13 cellular contexts compared by ENCODE assay signal in genomic region chr10:124689911-124690498, GRCh38. TPM values are rescaled to one million over a fixed set of nuclear protein-coding genes. Genes with fewer than 3 reads are reported as not detected.
DNase-seq lines count a peak whose midpoint lies in the region; ATAC-seq and TF ChIP-seq lines count a peak whose summit lies in the region.
"Had no signal": no experiment of that assay in that cellular context is flagged by ENCODE, and none has a peak within 500 bp of the region (broad histone marks: within the 10 kb centered on the region; RNA-seq: fewer than 3 reads in every experiment).

No MANE protein-coding gene starts in this region.

- no peak for TF ChIP-seq EP300 in SK-N-SH (IDR thresholded peaks at IDR 0.05; ENCODE audit: borderline replicate concordance in 1 of 2, low read depth in 1 of 2, low read length in 1 of 2)

- no peak overlapping the region for H3K9ac ChIP-seq in SK-N-SH

- no peak for TF ChIP-seq POLR2A in erythroblast (IDR thresholded peaks at IDR 0.05; ENCODE audit: low read length)
- no peak for TF ChIP-seq POLR2A in body of pancreas (IDR thresholded peaks at IDR 0.05)

- H3K36me3 Mint-ChIP-seq in activated CD8-positive, alpha-beta memory T cell treated with anti-CD3 and anti-CD28 coated beads, Interleukin-2, amount 10 ng/mL, durations not matched to agents 7 days and 5 days: peaks cover 51% of the 10 kb centered on the region
- H3K36me3 Mint-ChIP-seq in T-helper 2 cell treated with Interferon-gamma antibody and Interleukin-4, amounts not matched to agents 5 μg/mL and 100 μg/mL, for 36 hours (ENCODE audit: low read depth): peaks cover 57% of the 10 kb centered on the region
- H3K36me3 Mint-ChIP-seq in stimulated activated naive B cell treated with anti-CD40 and anti-IgM and Interleukin-4, amounts not matched to agents 10 μg/mL and 1 μg/mL and 100 μg/mL, for 72 hours: peaks cover 22 to 30% of the 10 kb centered on the region in 2 donors

- H3K4me3 ChIP-seq in SK-N-SH (ENCODE audit: low read depth in 2 of 2, low read length in 1 of 2) (no peak overlapping the region), body of pancreas (no peak overlapping the region)

- no peaks in the 10 kb centered on the region for H4K20me1 ChIP-seq in SK-N-SH (ENCODE audit: insufficient read depth)

- no peak overlapping the region; a peak in 1 of 4 replicates for H3K27ac ChIP-seq in SK-N-SH (ENCODE audit: low read depth in 2 of 2, low read length in 1 of 2)
- no peak overlapping the region for H3K27ac ChIP-seq in body of pancreas

- no peak overlapping the region for H3K4me3 Mint-ChIP-seq in activated CD8-positive, alpha-beta memory T cell treated with anti-CD3 and anti-CD28 coated beads, Interleukin-2, amount 10 ng/mL, durations not matched to agents 7 days and 5 days
- no peak overlapping the region for H3K4me3 Mint-ChIP-seq in T-helper 2 cell treated with Interferon-gamma antibody and Interleukin-4, amounts not matched to agents 5 μg/mL and 100 μg/mL, for 36 hours
- no peak overlapping the region for H3K4me3 Mint-ChIP-seq in stimulated activated naive B cell treated with anti-CD40 and anti-IgM and Interleukin-4, amounts not matched to agents 10 μg/mL and 1 μg/mL and 100 μg/mL, for 72 hours
- H3K4me3 Mint-ChIP-seq: activated naive CD8-positive, alpha-beta T cell treated with anti-CD3 and anti-CD28 coated beads, Interleukin-2, amount 10 ng/mL, durations not matched to agents 7 days and 5 days; HFFc6 had no signal

- H3K36me3 ChIP-seq in SK-N-SH (replicated peaks in 1 of 2; ENCODE audit: control insufficient read depth in 1 of 2, insufficient read depth in 2 of 2, low read length in 1 of 2) (peaks cover 0 to 40% of the 10 kb centered on the region in 2 experiments), body of pancreas (replicated peaks in 1 of 2; ENCODE audit: insufficient read depth in 1 of 2, low read depth in 2 of 2) (no peaks in the 10 kb centered on the region)

- H3K27me3 Mint-ChIP-seq in activated CD8-positive, alpha-beta memory T cell treated with anti-CD3 and anti-CD28 coated beads, Interleukin-2, amount 10 ng/mL, durations not matched to agents 7 days and 5 days: no peaks in the 10 kb centered on the region
- H3K27me3 Mint-ChIP-seq in T-helper 2 cell treated with Interferon-gamma antibody and Interleukin-4, amounts not matched to agents 5 μg/mL and 100 μg/mL, for 36 hours (ENCODE audit: low read depth): no peaks in the 10 kb centered on the region
- H3K27me3 Mint-ChIP-seq in stimulated activated naive B cell treated with anti-CD40 and anti-IgM and Interleukin-4, amounts not matched to agents 10 μg/mL and 1 μg/mL and 100 μg/mL, for 72 hours: no peaks in the 10 kb centered on the region
- H3K27me3 Mint-ChIP-seq: activated naive CD8-positive, alpha-beta T cell treated with anti-CD3 and anti-CD28 coated beads, Interleukin-2, amount 10 ng/mL, durations not matched to agents 7 days and 5 days had no signal

- CTCF ChIA-PET in activated CD8-positive, alpha-beta memory T cell treated with anti-CD3 and anti-CD28 coated beads, Interleukin-2, amount 10 ng/mL, durations not matched to agents 7 days and 5 days (lab: Charles Lee): interaction anchor here (0.9 to 8.0 kb wide), 12 partner anchors 11 to 160 kb away, joined by 3 to 106 read pairs (median 8); no protein-coding TSS in a partner anchor
- CTCF ChIA-PET in SK-N-SH (lab: Yijun Ruan, JAX): interaction anchor here (0.7 to 2.5 kb wide), 4 partner anchors 11 to 72 kb away, joined by 3 to 8 read pairs (median 6); no protein-coding TSS in a partner anchor

- peaks cover 0 to 4% of the 10 kb centered on the region in 2 experiments; a peak in 1 of 4 replicates for H3K4me1 ChIP-seq in SK-N-SH (ENCODE audit: control insufficient read depth in 1 of 2, insufficient read depth in 2 of 2, low read depth in 1 of 2, low read length in 1 of 2)
- peaks cover 13% of the 10 kb centered on the region for H3K4me1 ChIP-seq in body of pancreas

- H3K27me3 ChIP-seq in SK-N-SH (ENCODE audit: insufficient read depth) (no peaks in the 10 kb centered on the region), body of pancreas (no peaks in the 10 kb centered on the region)

- H3F3A ChIP-seq in SK-N-SH (replicated peaks; ENCODE audit: insufficient read depth): no peaks in the 10 kb centered on the region

- no peak overlapping the region for H2AFZ ChIP-seq in SK-N-SH (ENCODE audit: low read depth)

- ATAC-seq in activated CD8-positive, alpha-beta memory T cell treated with anti-CD3 and anti-CD28 coated beads, Interleukin-2, amount 10 ng/mL, durations not matched to agents 7 days and 5 days: no peak
- ATAC-seq in stimulated activated naive B cell treated with anti-CD40 and anti-IgM and Interleukin-4, amounts not matched to agents 10 μg/mL and 1 μg/mL and 100 μg/mL, for 72 hours (replicated peaks): no peak
- ATAC-seq in body of pancreas: no peak
- ATAC-seq: Right ventricle myocardium inferior had no signal

- 90% methylated on average over 11 of the region's 11 CpGs for WGBS in SK-N-SH (ENCODE audit: low lambda C conversion rate)
- WGBS in body of pancreas, 2 donors: 88 to 92% methylated on average over 10 to 11 of the region's 11 CpGs

- POLR2A ChIA-PET in SK-N-SH (lab: Yijun Ruan, JAX): interaction anchor here (0.6 kb wide), 1 partner anchor 38 kb away, joined by 3 read pairs; no protein-coding TSS in a partner anchor

- H3K9me2 ChIP-seq in SK-N-SH: no peaks in the 10 kb centered on the region

- no peak for TF ChIP-seq CTCF in SK-N-SH (IDR thresholded peaks at IDR 0.05)
- no peak for TF ChIP-seq CTCF in body of pancreas (IDR thresholded peaks at IDR 0.05)

- no peak overlapping the region for H3K4me2 ChIP-seq in SK-N-SH

- H3K9me3 ChIP-seq in SK-N-SH (no peaks in the 10 kb centered on the region), body of pancreas (no peaks in the 10 kb centered on the region)

- intact Hi-C loops in body of pancreas (cut with DNase I): no loop called here

- H3K27ac Mint-ChIP-seq in activated CD8-positive, alpha-beta memory T cell treated with anti-CD3 and anti-CD28 coated beads, Interleukin-2, amount 10 ng/mL, durations not matched to agents 7 days and 5 days: peak overlapping the region; percentile 94
- peak overlapping the region; percentile 7 for H3K27ac Mint-ChIP-seq in T-helper 2 cell treated with Interferon-gamma antibody and Interleukin-4, amounts not matched to agents 5 μg/mL and 100 μg/mL, for 36 hours
- H3K27ac Mint-ChIP-seq in stimulated activated naive B cell treated with anti-CD40 and anti-IgM and Interleukin-4, amounts not matched to agents 10 μg/mL and 1 μg/mL and 100 μg/mL, for 72 hours: peak overlapping the region; percentile 56
- H3K27ac Mint-ChIP-seq: activated naive CD8-positive, alpha-beta T cell treated with anti-CD3 and anti-CD28 coated beads, Interleukin-2, amount 10 ng/mL, durations not matched to agents 7 days and 5 days; HFFc6 had no signal

- TF ChIP-seq RAD21 in SK-N-SH (IDR thresholded peaks at IDR 0.05; ENCODE audit: low read length): no peak

- H3K9me3 Mint-ChIP-seq in activated CD8-positive, alpha-beta memory T cell treated with anti-CD3 and anti-CD28 coated beads, Interleukin-2, amount 10 ng/mL, durations not matched to agents 7 days and 5 days (ENCODE audit: low read depth): no peaks in the 10 kb centered on the region
- H3K9me3 Mint-ChIP-seq in T-helper 2 cell treated with Interferon-gamma antibody and Interleukin-4, amounts not matched to agents 5 μg/mL and 100 μg/mL, for 36 hours: no peaks in the 10 kb centered on the region
- no peaks in the 10 kb centered on the region for H3K9me3 Mint-ChIP-seq in stimulated activated naive B cell treated with anti-CD40 and anti-IgM and Interleukin-4, amounts not matched to agents 10 μg/mL and 1 μg/mL and 100 μg/mL, for 72 hours
- H3K9me3 Mint-ChIP-seq: activated naive CD8-positive, alpha-beta T cell treated with anti-CD3 and anti-CD28 coated beads, Interleukin-2, amount 10 ng/mL, durations not matched to agents 7 days and 5 days; HFFc6 had no signal

- H3K79me2 ChIP-seq in SK-N-SH (ENCODE audit: insufficient read depth): no peaks in the 10 kb centered on the region

- no peak for DNase-seq in activated CD8-positive, alpha-beta memory T cell treated with anti-CD3 and anti-CD28 coated beads, Interleukin-2, amount 10 ng/mL, durations not matched to agents 7 days and 5 days
- DNase-seq in activated CD8-positive, alpha-beta memory T cell treated with anti-CD3 and anti-CD28 coated beads, Interleukin-2, amount 50 U/mL, for 4 hours: no peak
- DNase-seq in T-helper 2 cell treated with Interferon-gamma antibody and Interleukin-4, amounts not matched to agents 5 μg/mL and 100 μg/mL, for 36 hours (ENCODE audit: low spot score): peak; percentile 51
- DNase-seq in erythroblast (lab: John Stamatoyannopoulos, UW) (peak; percentile 19 to 56), DMS 273 (lab: John Stamatoyannopoulos, UW; ENCODE audit: unreplicated experiment) (no peak), SK-N-SH (no peak), body of pancreas (no peak)
- no peak for DNase-seq in stimulated activated naive B cell treated with anti-CD40 and anti-IgM and Interleukin-4, amounts not matched to agents 10 μg/mL and 1 μg/mL and 100 μg/mL, for 72 hours
- DNase-seq: activated naive CD8-positive, alpha-beta T cell treated with anti-CD3 and anti-CD28 coated beads, Interleukin-2, amount 10 ng/mL, durations not matched to agents 7 days and 5 days; COR-L47; HFFc6; NCI-H1092 treated with DMSO at 0.1 percent for 48 hours had no signal

- peaks cover 92% of the 10 kb centered on the region for H3K4me1 Mint-ChIP-seq in activated CD8-positive, alpha-beta memory T cell treated with anti-CD3 and anti-CD28 coated beads, Interleukin-2, amount 10 ng/mL, durations not matched to agents 7 days and 5 days
- peaks cover 41% of the 10 kb centered on the region for H3K4me1 Mint-ChIP-seq in T-helper 2 cell treated with Interferon-gamma antibody and Interleukin-4, amounts not matched to agents 5 μg/mL and 100 μg/mL, for 36 hours (ENCODE audit: low read depth)
- H3K4me1 Mint-ChIP-seq in stimulated activated naive B cell treated with anti-CD40 and anti-IgM and Interleukin-4, amounts not matched to agents 10 μg/mL and 1 μg/mL and 100 μg/mL, for 72 hours: peaks cover 65 to 96% of the 10 kb centered on the region in 2 donors

TF ChIP-seq in SK-N-SH, 30 proteins besides CTCF, POLR2A, EP300 and RAD21 (continues in another document):
- no peak for TF ChIP-seq EZH2phosphoT487 (IDR thresholded peaks at IDR 0.05; ENCODE audit: borderline replicate concordance, low read depth)

RNA-seq across cellular contexts. Expression of gene FAM53B, which starts 54.2 kb away (rescaled TPM):
- 10 to 100 TPM; 33.5 to 45.5 TPM for total RNA-seq in activated CD8-positive, alpha-beta memory T cell treated with anti-CD3 and anti-CD28 coated beads, Interleukin-2, amount 10 ng/mL, durations not matched to agents 7 days and 5 days
- 5.2 and 5.6 TPM in 2 replicates for polyA plus RNA-seq in SK-N-SH (2012; rRNA removed)
- polyA plus RNA-seq in SK-N-SH (2012; cell fraction: cytosol; rRNA removed): 2.2 and 3.6 TPM in 2 replicates
- polyA plus RNA-seq in SK-N-SH (2012; cell fraction: nucleus; rRNA removed): 11.3 and 11.7 TPM in 2 replicates
- total RNA-seq in body of pancreas: 10 to 100 TPM; 17.1 to 21.1 TPM

Comparison
In these comparisons a context has a peak if more than half of its experiments do, and no peak if none do; other contexts are left out.
1. DNase-seq: peak in T-helper 2 cell treated with Interferon-gamma antibody and Interleukin-4, amounts not matched to agents 5 μg/mL and 100 μg/mL, for 36 hours (single experiment) and erythroblast (2 of 2); none in activated CD8-positive, alpha-beta memory T cell treated with anti-CD3 and anti-CD28 coated beads, Interleukin-2, amount 10 ng/mL, durations not matched to agents 7 days and 5 days (single experiment), activated CD8-positive, alpha-beta memory T cell treated with anti-CD3 and anti-CD28 coated beads, Interleukin-2, amount 50 U/mL, for 4 hours (single experiment), stimulated activated naive B cell treated with anti-CD40 and anti-IgM and Interleukin-4, amounts not matched to agents 10 μg/mL and 1 μg/mL and 100 μg/mL, for 72 hours (single experiment), DMS 273 (single experiment), SK-N-SH (single experiment) and body of pancreas (0 of 4).
2. H3K27ac Mint-ChIP-seq: peak in every context shown above with its lines; median percentile 94 in activated CD8-positive, alpha-beta memory T cell treated with anti-CD3 and anti-CD28 coated beads, Interleukin-2, amount 10 ng/mL, durations not matched to agents 7 days and 5 days; 56 in stimulated activated naive B cell treated with anti-CD40 and anti-IgM and Interleukin-4, amounts not matched to agents 10 μg/mL and 1 μg/mL and 100 μg/mL, for 72 hours; 7 in T-helper 2 cell treated with Interferon-gamma antibody and Interleukin-4, amounts not matched to agents 5 μg/mL and 100 μg/mL, for 36 hours.